ENCODE assay signal across 1 cellular context in genomic region chr18:6874316-6874715, GRCh38.
TF ChIP-seq lines count a peak whose summit lies in the region.

No MANE protein-coding gene starts in this region.

TF ChIP-seq in GM12878, 131 proteins besides CTCF, POLR2A, EP300 and RAD21 (continued from another document):
- no peak for TF ChIP-seq NKRF (conservative IDR thresholded peaks at IDR 0.05)
- no peak for TF ChIP-seq MTA2 (IDR thresholded peaks at IDR 0.05; ENCODE audit: low read depth)
